Comparison of ENCODE assay signal across 8 cellular contexts in genomic region chr17:7684856-7685532, GRCh38. TPM values are rescaled to one million over a fixed set of nuclear protein-coding genes. Genes with fewer than 3 reads are reported as not detected.
DNase-seq lines count a peak whose midpoint lies in the region; ATAC-seq, FAIRE-seq and TF ChIP-seq lines count a peak whose summit lies in the region.

No MANE protein-coding gene starts in this region.

- peak overlapping the region; percentile 99 for H3K27ac ChIP-seq in cardiac muscle cell
- peak overlapping the region; percentile 100 for H3K27ac ChIP-seq in GM12878 (ENCODE audit: control insufficient read depth, insufficient read depth)
- peak overlapping the region; percentile 88 to 96 (median 94) for H3K27ac ChIP-seq in upper lobe of left lung

- RAD21 ChIA-PET in GM12878 (lab: Charles Lee; ENCODE audit: unreplicated experiment) = interaction anchor here (3.8 to 4.0 kb wide), 2 partner anchors 100 to 124 kb away, joined by 28 to 43 read pairs; partner anchors contain the start of genes MPDU1 and SENP3

- TF ChIP-seq RAD21 in GM12878 (IDR thresholded peaks at IDR 0.05; ENCODE audit: insufficient read depth, low read depth, low read length) = no peak

- no peak overlapping the region for H2AFZ ChIP-seq in GM12878 (ENCODE audit: control insufficient read depth, low read depth, low read length)

- 16% methylated on average over 15 of the region's 15 CpGs for WGBS in GM12878 (ENCODE audit: insufficient coverage, insufficient replicate concordance, low lambda C conversion rate, missing lambda C conversion rate)
- 58 to 60% methylated on average over 15 of the region's 15 CpGs for WGBS in upper lobe of left lung, 2 donors

- BruUV-seq in GM12878 (replicated peaks; lab: Mats Ljungman, UMichigan) = no TSS peak

- no peak for FAIRE-seq in GM12878 (lab: Jason Lieb, UNC)

- H4K20me1 ChIP-seq in GM12878 (ENCODE audit: control insufficient read depth, insufficient read depth) = no peaks in the 10 kb centered on the region; the same call in 1 of the 2 replicates

- no peak for ATAC-seq in left ventricle myocardium superior
- no peak for ATAC-seq in GM12878
- ATAC-seq in upper lobe of left lung (ENCODE audit: low FRiP score in 2 of 2) = no peak

- no peak for TF ChIP-seq EP300 in GM12878 (IDR thresholded peaks at IDR 0.05; ENCODE audit: borderline replicate concordance in 1 of 2, control insufficient read depth in 1 of 2, low read depth in 2 of 2, low read length in 2 of 2)
- no peak for TF ChIP-seq EP300 in upper lobe of left lung (IDR thresholded peaks at IDR 0.05)

- peak overlapping the region; percentile 100 for H3K9ac ChIP-seq in GM12878 (ENCODE audit: control insufficient read depth, insufficient read depth, low read length)

- H3K4me1 ChIP-seq in cardiac muscle cell (ENCODE audit: low read depth) (peaks cover 15% of the 10 kb centered on the region), GM12878 (ENCODE audit: control insufficient read depth, insufficient read depth, low read length) (peaks cover 12% of the 10 kb centered on the region), upper lobe of left lung (peaks cover 16 to 30% (median 22%) of the 10 kb centered on the region in 4 donors)

- H3K36me3 ChIP-seq in cardiac muscle cell = no peaks in the 10 kb centered on the region
- H3K36me3 ChIP-seq in GM12878 (ENCODE audit: control insufficient read depth in 2 of 2, insufficient read depth in 2 of 2, low read length in 1 of 2) = peaks cover 0 to 3% of the 10 kb centered on the region in 2 experiments; a peak in 1 of 4 replicates
- no peaks in the 10 kb centered on the region for H3K36me3 ChIP-seq in upper lobe of left lung

- CTCF ChIA-PET in GM12878 (lab: Yijun Ruan, JAX) = interaction anchor here (1.2 to 6.4 kb wide), 6 partner anchors 12 to 133 kb away, joined by 3 to 128 read pairs (median 9); partner anchors contain the start of genes FXR2, MPDU1 and SHBG

- in situ Hi-C loops in GM12878 (cut with MboI) = no loop called here

- H3K4me3 ChIP-seq in cardiac muscle cell (peak overlapping the region; percentile 86), GM12878 (peak overlapping the region; percentile 92), upper lobe of left lung (peak overlapping the region in 3 of 4 donors; percentile 63 to 88 (median 72))

- intact Hi-C loops in left ventricle myocardium superior (cut with micrococcal nuclease) (no loop called here), GM12878 (cut with micrococcal nuclease; ENCODE audit: unreplicated experiment) (loop anchor here (5.0 to 10.0 kb wide), 5 partner anchors 73 to 380 kb away; partner anchors contain the start of genes CYB5D1, EIF5A, FXR2 and NAA38)

- POLR2A ChIA-PET in GM12878 (lab: Charles Lee) = interaction anchor here (0.6 to 4.3 kb wide), 10 partner anchors 12 to 562 kb away, joined by 3 to 35 read pairs (median 6); partner anchors contain the start of genes FXR2, MPDU1, SAT2 and TMEM256

- H3K27me3 ChIP-seq in cardiac muscle cell (no peaks in the 10 kb centered on the region), GM12878 (replicated peaks in 1 of 2; ENCODE audit: control insufficient read depth in 2 of 2, insufficient read depth in 2 of 2, low read length in 1 of 2) (no peaks in the 10 kb centered on the region), upper lobe of left lung (no peaks in the 10 kb centered on the region)

- peak overlapping the region; percentile 30 for H3K4me2 ChIP-seq in GM12878 (ENCODE audit: control insufficient read depth, insufficient read depth)

- H3K9me3 ChIP-seq in cardiac muscle cell (ENCODE audit: low read depth) = no peaks in the 10 kb centered on the region
- no peaks in the 10 kb centered on the region for H3K9me3 ChIP-seq in GM12878 (replicated peaks; ENCODE audit: control insufficient read depth, insufficient read depth, low read length)
- no peaks in the 10 kb centered on the region for H3K9me3 ChIP-seq in upper lobe of left lung

- TF ChIP-seq POLR2A in GM12878 (IDR thresholded peaks at IDR 0.05; ENCODE audit: low read depth, low read length) (no peak), upper lobe of left lung (IDR thresholded peaks at IDR 0.05) (no peak)

- peaks cover 62% of the 10 kb centered on the region for H3K79me2 ChIP-seq in GM12878 (ENCODE audit: control insufficient read depth, insufficient read depth, low read length)

- TF ChIP-seq CTCF in cardiac muscle cell (IDR thresholded peaks at IDR 0.05; ENCODE audit: low read depth, low read length) (no peak), GM12878 (IDR thresholded peaks at IDR 0.05 in 2 of 3, conservative IDR thresholded peaks at IDR 0.05 in 1 of 3; ENCODE audit: control insufficient read depth in 2 of 3, extremely low read depth in 1 of 3, insufficient read depth in 1 of 3, low read depth in 3 of 3, low read length in 3 of 3) (no peak), upper lobe of left lung (IDR thresholded peaks at IDR 0.05) (no peak)

- DNase-seq in cardiac muscle cell (ENCODE audit: low read depth in 1 of 2, low spot score in 1 of 2) = no peak
- DNase-seq in left ventricle myocardium superior = no peak
- no peak for DNase-seq in GM12878 (ENCODE audit: low read depth, low spot score)
- peak; percentile 12 for DNase-seq in medulla oblongata (ENCODE audit: extremely low spot score)
- no peak for DNase-seq in upper lobe of left lung
- no peak for DNase-seq in T-helper 9 cell
- DNase-seq in NCI-H345 treated with DMSO at 0.1 percent for 48 hours (lab: John Stamatoyannopoulos, UW; ENCODE audit: unreplicated experiment) = no peak
- DNase-seq in 8988T = no peak

- SMC1A ChIA-PET in GM12878 (lab: Charles Lee; ENCODE audit: uncharacterized antibody, unreplicated experiment) = interaction anchor here (0.7 to 5.1 kb wide), 4 partner anchors 53 to 616 kb away, joined by 3 to 42 read pairs (median 6); partner anchors contain the start of gene MPDU1

RNA-seq across cellular contexts. Expression of gene TP53, which starts 2.3 kb away (rescaled TPM):
- total RNA-seq in cardiac muscle cell (28.9 and 30.9 TPM in 2 replicates), left ventricle myocardium superior (13.7 TPM), GM12878 (2014; rRNA removed) (65.9 and 74.6 TPM in 2 replicates), GM12878 (2014; rRNA removed; fragmentation: Illumina TruSeq; extraction: Trizol) (34.0 and 38.1 TPM in 2 replicates), GM12878 (2021) (162 and 171 TPM in 2 replicates), upper lobe of left lung (10 to 100 TPM; 16.8 to 55.5 (median 21.9) TPM)
- polyA plus RNA-seq in cardiac muscle cell (19.4 and 25.4 TPM in 2 replicates), GM12878 (2011; rRNA removed) (21.0 and 35.6 TPM in 2 replicates), GM12878 (2014; fragmentation: Illumina TruSeq; extraction: Trizol) (75.1 and 98.0 TPM in 2 replicates), GM12878 (2014; fragmentation: Nextera tagmentation; extraction: Ambion mirVana) (10 to 100 TPM; 60.2 to 78.4 TPM), GM12878 (2014; rRNA removed) (56.9 and 66.5 TPM in 2 replicates), GM12878 (2016; fragmentation: Nextera tagmentation; extraction: Ambion mirVana) (10 to 100 TPM; 77.3 to 81.6 TPM)
- total RNA-seq in GM12878 (2013; cell fraction: nucleolus; rRNA removed) = 46.6 and 47.7 TPM in 2 replicates
- polyA plus RNA-seq in GM12878 (2011; ENCODE audit: low read depth) = 52.7 TPM
- 49.8 and 60.6 TPM in 2 replicates for polyA plus RNA-seq in GM12878 (2011; cell fraction: cytosol; rRNA removed)
- 38.1 and 49.4 TPM in 2 replicates for polyA plus RNA-seq in GM12878 (2011; cell fraction: nucleus; rRNA removed)
- 75.7 and 93.3 TPM in 2 replicates for polyA plus RNA-seq in GM12878 (2012)
- polyA minus RNA-seq in GM12878 (2011; rRNA and poly(A)+ RNA removed) = 38.5 and 54.1 TPM in 2 replicates
- 39.0 and 49.3 TPM in 2 replicates for polyA minus RNA-seq in GM12878 (2011; cell fraction: cytosol; rRNA and poly(A)+ RNA removed)
- 16.4 and 30.6 TPM in 2 replicates for polyA minus RNA-seq in GM12878 (2011; cell fraction: nucleus; rRNA and poly(A)+ RNA removed)

RNA-seq across cellular contexts. Expression of gene WRAP53, which starts 3.3 kb away (rescaled TPM):
- total RNA-seq in cardiac muscle cell (11.5 and 12.0 TPM in 2 replicates), left ventricle myocardium superior (5.3 TPM), GM12878 (2014; rRNA removed) (24.6 and 30.8 TPM in 2 replicates), GM12878 (2014; rRNA removed; fragmentation: Illumina TruSeq; extraction: Trizol) (13.0 and 17.3 TPM in 2 replicates), GM12878 (2021) (28.5 and 30.8 TPM in 2 replicates), upper lobe of left lung (10 to 100 TPM in 1 of 6 donors, 1 to 10 TPM in 5; 6.0 to 10.3 (median 7.8) TPM)
- polyA plus RNA-seq in cardiac muscle cell (17.2 and 23.0 TPM in 2 replicates), GM12878 (2011; rRNA removed) (6.0 and 13.8 TPM in 2 replicates), GM12878 (2014; fragmentation: Illumina TruSeq; extraction: Trizol) (9.5 and 17.7 TPM in 2 replicates), GM12878 (2014; fragmentation: Nextera tagmentation; extraction: Ambion mirVana) (1 to 10 TPM; 1.9 to 5.3 TPM), GM12878 (2014; rRNA removed) (26.0 and 29.6 TPM in 2 replicates), GM12878 (2016; fragmentation: Nextera tagmentation; extraction: Ambion mirVana) (10 to 100 TPM; 41.9 to 42.0 TPM)
- total RNA-seq in GM12878 (2013; cell fraction: nucleolus; rRNA removed) = 9.4 and 10.1 TPM in 2 replicates
- 4.7 TPM for polyA plus RNA-seq in GM12878 (2011; ENCODE audit: low read depth)
- polyA plus RNA-seq in GM12878 (2011; cell fraction: cytosol; rRNA removed) = 20.1 and 24.9 TPM in 2 replicates
- polyA plus RNA-seq in GM12878 (2011; cell fraction: nucleus; rRNA removed) = 28.5 and 32.5 TPM in 2 replicates
- polyA plus RNA-seq in GM12878 (2012) = 14.8 and 15.1 TPM in 2 replicates
- polyA minus RNA-seq in GM12878 (2011; rRNA and poly(A)+ RNA removed) = 7.5 and 18.1 TPM in 2 replicates
- 7.5 and 9.6 TPM in 2 replicates for polyA minus RNA-seq in GM12878 (2011; cell fraction: cytosol; rRNA and poly(A)+ RNA removed)
- polyA minus RNA-seq in GM12878 (2011; cell fraction: nucleus; rRNA and poly(A)+ RNA removed) = 10.2 and 13.0 TPM in 2 replicates

RNA-seq across cellular contexts. Expression of gene EFNB3, which starts 20.0 kb away (rescaled TPM):
- total RNA-seq in cardiac muscle cell (60.2 and 70.3 TPM in 2 replicates), left ventricle myocardium superior (0.25 TPM), GM12878 (2014; rRNA removed) (0.06 TPM in 1 of 2 replicates, not detected in the other), GM12878 (2014; rRNA removed; fragmentation: Illumina TruSeq; extraction: Trizol) (not detected in 2 replicates), GM12878 (2021) (0.13 TPM in 1 of 2 replicates, not detected in the other), upper lobe of left lung (1 to 10 TPM in 3 of 6 donors, under 1 TPM in 3; 0.22 to 5.0 (median 0.98) TPM)
- polyA plus RNA-seq in cardiac muscle cell (72.0 and 86.9 TPM in 2 replicates), GM12878 (2011; rRNA removed) (0.04 TPM in 2 replicates), GM12878 (2014; fragmentation: Illumina TruSeq; extraction: Trizol) (0.01 TPM in 1 of 2 replicates, not detected in the other), GM12878 (2014; fragmentation: Nextera tagmentation; extraction: Ambion mirVana) (under 1 TPM in 1 of 2 experiments, not detected in 1; 0.02 TPM), GM12878 (2014; rRNA removed) (0.05 TPM in 1 of 2 replicates, not detected in the other), GM12878 (2016; fragmentation: Nextera tagmentation; extraction: Ambion mirVana) (not detected)
- not detected in 2 replicates for total RNA-seq in GM12878 (2013; cell fraction: nucleolus; rRNA removed)
- polyA plus RNA-seq in GM12878 (2011; ENCODE audit: low read depth) = not detected
- 0.01 and 0.03 TPM in 2 replicates for polyA plus RNA-seq in GM12878 (2011; cell fraction: cytosol; rRNA removed)
- polyA plus RNA-seq in GM12878 (2011; cell fraction: nucleus; rRNA removed) = 0.19 and 0.22 TPM in 2 replicates
- polyA plus RNA-seq in GM12878 (2012) = not detected in 2 replicates
- 0.05 TPM in 1 of 2 replicates, not detected in the other for polyA minus RNA-seq in GM12878 (2011; rRNA and poly(A)+ RNA removed)
- polyA minus RNA-seq in GM12878 (2011; cell fraction: cytosol; rRNA and poly(A)+ RNA removed) = not detected in 2 replicates
- not detected in 2 replicates for polyA minus RNA-seq in GM12878 (2011; cell fraction: nucleus; rRNA and poly(A)+ RNA removed)

RNA-seq across cellular contexts. Expression of gene DNAH2, which starts 32.5 kb away (rescaled TPM):
- total RNA-seq in cardiac muscle cell (0.88 and 3.0 TPM in 2 replicates), left ventricle myocardium superior (0.05 TPM), GM12878 (2014; rRNA removed) (not detected in 2 replicates), GM12878 (2014; rRNA removed; fragmentation: Illumina TruSeq; extraction: Trizol) (not detected in 2 replicates), GM12878 (2021) (not detected in 2 replicates), upper lobe of left lung (10 to 100 TPM in 2 of 6 donors, 1 to 10 TPM in 3, under 1 TPM in 1; 0.66 to 34.6 (median 6.0) TPM)
- polyA plus RNA-seq in cardiac muscle cell (0.42 and 0.77 TPM in 2 replicates), GM12878 (2011; rRNA removed) (not detected in 2 replicates), GM12878 (2014; fragmentation: Illumina TruSeq; extraction: Trizol) (not detected in 2 replicates), GM12878 (2014; fragmentation: Nextera tagmentation; extraction: Ambion mirVana) (not detected), GM12878 (2014; rRNA removed) (0.01 TPM in 1 of 2 replicates, not detected in the other), GM12878 (2016; fragmentation: Nextera tagmentation; extraction: Ambion mirVana) (not detected)
- total RNA-seq in GM12878 (2013; cell fraction: nucleolus; rRNA removed) = not detected in 2 replicates
- not detected for polyA plus RNA-seq in GM12878 (2011; ENCODE audit: low read depth)
- not detected in 2 replicates for polyA plus RNA-seq in GM12878 (2011; cell fraction: cytosol; rRNA removed)
- polyA plus RNA-seq in GM12878 (2011; cell fraction: nucleus; rRNA removed) = 0.01 and 0.03 TPM in 2 replicates
- 0.03 and 0.09 TPM in 2 replicates for polyA plus RNA-seq in GM12878 (2012)
- not detected in 2 replicates for polyA minus RNA-seq in GM12878 (2011; rRNA and poly(A)+ RNA removed)
- polyA minus RNA-seq in GM12878 (2011; cell fraction: cytosol; rRNA and poly(A)+ RNA removed) = not detected in 2 replicates
- polyA minus RNA-seq in GM12878 (2011; cell fraction: nucleus; rRNA and poly(A)+ RNA removed) = not detected in 2 replicates

RNA-seq across cellular contexts. Expression of gene ATP1B2, which starts 34.3 kb away (rescaled TPM):
- 26.2 and 34.6 TPM in 2 replicates for total RNA-seq in cardiac muscle cell
- 157 TPM in 2 replicates for polyA plus RNA-seq in cardiac muscle cell
- total RNA-seq in left ventricle myocardium superior = 3.2 TPM
- 0.10 TPM in 1 of 2 replicates, not detected in the other for total RNA-seq in GM12878 (2013; cell fraction: nucleolus; rRNA removed)
- not detected in 2 replicates for total RNA-seq in GM12878 (2014; rRNA removed)
- not detected in 2 replicates for total RNA-seq in GM12878 (2014; rRNA removed; fragmentation: Illumina TruSeq; extraction: Trizol)
- 0.23 and 0.32 TPM in 2 replicates for total RNA-seq in GM12878 (2021)
- polyA plus RNA-seq in GM12878 (2011; ENCODE audit: low read depth) = 0.38 TPM
- polyA plus RNA-seq in GM12878 (2011; rRNA removed) = not detected in 2 replicates
- polyA plus RNA-seq in GM12878 (2011; cell fraction: cytosol; rRNA removed) = not detected in 2 replicates
- not detected in 2 replicates for polyA plus RNA-seq in GM12878 (2011; cell fraction: nucleus; rRNA removed)
- polyA plus RNA-seq in GM12878 (2012) = 0.60 and 0.94 TPM in 2 replicates
- polyA plus RNA-seq in GM12878 (2014; fragmentation: Illumina TruSeq; extraction: Trizol) = 0.15 TPM in 1 of 2 replicates, not detected in the other
- polyA plus RNA-seq in GM12878 (2014; fragmentation: Nextera tagmentation; extraction: Ambion mirVana) = under 1 TPM; 0.03 to 0.04 TPM
- polyA plus RNA-seq in GM12878 (2014; rRNA removed) = 0.09 and 0.49 TPM in 2 replicates
- under 1 TPM; 0.28 to 0.29 TPM for polyA plus RNA-seq in GM12878 (2016; fragmentation: Nextera tagmentation; extraction: Ambion mirVana)
- polyA minus RNA-seq in GM12878 (2011; rRNA and poly(A)+ RNA removed) = not detected in 2 replicates
- polyA minus RNA-seq in GM12878 (2011; cell fraction: cytosol; rRNA and poly(A)+ RNA removed) = not detected in 2 replicates
- polyA minus RNA-seq in GM12878 (2011; cell fraction: nucleus; rRNA and poly(A)+ RNA removed) = not detected in 2 replicates
- total RNA-seq in upper lobe of left lung = 1 to 10 TPM in 2 of 6 donors, under 1 TPM in 2, not detected in 2; 0.46 to 2.2 (median 0.97) TPM

Comparison
In these comparisons a context has a peak if more than half of its experiments do, and no peak if none do; other contexts are left out.
1. RNA of gene EFNB3, which starts 20.0 kb away (total RNA-seq): 60.2 to 70.3 TPM in cardiac muscle cell; 0.22 to 5.0 TPM in upper lobe of left lung, 0.25 TPM in left ventricle myocardium superior (single experiment) and 0.06 to 0.13 TPM in GM12878; every median in the first group is over 10 times any median in the second.
2. Peak in every context shown above with its lines, with median percentiles within 50 percentile points of each other: H3K27ac ChIP-seq and H3K4me3 ChIP-seq.